ENCODE assay signal across 26 cellular contexts in the genomic region with DNA sequence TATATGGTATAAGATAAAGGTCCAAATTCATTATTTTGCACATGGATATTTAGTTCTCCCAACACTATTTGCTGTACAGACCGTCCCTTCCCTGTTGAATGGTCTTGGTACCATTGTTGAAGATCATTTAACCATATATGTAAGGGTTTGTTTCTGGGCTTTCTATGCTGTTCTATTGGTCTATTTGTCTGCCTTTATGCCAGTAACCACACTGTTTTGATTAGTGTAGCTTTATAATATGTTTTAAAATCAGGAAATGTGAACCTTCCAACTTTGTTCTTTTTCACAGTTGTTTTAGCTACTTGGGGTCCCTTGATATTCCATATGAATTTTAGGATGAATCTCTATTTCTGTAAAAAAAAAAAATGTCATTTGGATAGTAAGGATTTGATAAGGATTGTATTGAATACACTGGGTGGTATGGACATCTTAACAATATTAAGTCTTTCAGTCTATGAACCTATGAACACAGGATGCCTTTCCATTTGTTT.
"Had no signal": no experiment of that assay in that cellular context is flagged by ENCODE, and none has a peak within 500 bp of the region (broad histone marks: within the 10 kb centered on the region; RNA-seq: fewer than 3 reads in every experiment).

No MANE protein-coding gene starts in this region.

- H3K27me3 ChIP-seq: dorsolateral prefrontal cortex, esophagus squamous epithelium, gastrocnemius medialis, heart right ventricle, left lung had no signal

- H3K9me3 ChIP-seq: lower lobe of right lung had no signal

- H3K27me3 Mint-ChIP-seq: naive B cell had no signal

- H3K27ac ChIP-seq: coronary artery, dorsolateral prefrontal cortex, epithelial cell of prostate, esophagus squamous epithelium, gastrocnemius medialis, heart right ventricle, left lung, lower lobe of right lung had no signal

- FAIRE-seq: colon, islet of Langerhans, keratinocyte had no signal

- H3K4me3 Mint-ChIP-seq: mesothelial cell of epicardium, naive B cell had no signal

- H3K27ac Mint-ChIP-seq: mesothelial cell of epicardium, naive B cell had no signal

- H3K4me1 Mint-ChIP-seq: mesothelial cell of epicardium had no signal

- H3K4me1 ChIP-seq: gastrocnemius medialis, lower lobe of right lung had no signal

- ATAC-seq: esophagus mucosa, gastrocnemius medialis, heart right ventricle, left cardiac atrium, left lung, left ventricle myocardium superior, lower lobe of right lung, mucosa of descending colon had no signal

- DNase-seq: dermis blood vessel endothelial cell; dorsolateral prefrontal cortex; effector CD4-positive, alpha-beta T cell; effector memory CD4-positive, alpha-beta T cell; erythroblast; esophagus squamous epithelium; foreskin fibroblast; gastrocnemius medialis; glutamatergic neuron; head of caudate nucleus; heart right ventricle; hippocampal formation; left cardiac atrium; left lung; left ventricle myocardium superior; lower lobe of right lung; mesenchymal stem cell; mucosa of descending colon; naive B cell had no signal

- H3K4me3 ChIP-seq: coronary artery, dorsolateral prefrontal cortex, esophagus squamous epithelium, gastrocnemius medialis, heart right ventricle, left lung, lower lobe of right lung, mucosa of descending colon had no signal
